28 cellular contexts compared by ENCODE assay signal in genomic region chr12:45148619-45149018, GRCh38.
"Had no signal": no experiment of that assay in that cellular context is flagged by ENCODE, and none has a peak within 500 bp of the region (broad histone marks: within the 10 kb centered on the region; RNA-seq: fewer than 3 reads in every experiment).

No MANE protein-coding gene starts in this region.

- H3K36me3 ChIP-seq: colonic mucosa, esophagus muscularis mucosa, esophagus squamous epithelium, gastrocnemius medialis, gastroesophageal sphincter, heart left ventricle, heart right ventricle had no signal

- DNase-seq: colonic mucosa; cortex of kidney; dermis blood vessel endothelial cell; dorsolateral prefrontal cortex; effector CD4-positive, alpha-beta T cell; effector CD8-positive, alpha-beta T cell; effector memory CD4-positive, alpha-beta T cell; effector memory CD8-positive, alpha-beta T cell; endodermal cell; erythroblast; esophagus squamous epithelium; foreskin fibroblast; foreskin keratinocyte; foreskin melanocyte; gastrocnemius medialis; glutamatergic neuron; head of caudate nucleus; heart left ventricle; heart right ventricle had no signal

- H3K27me3 ChIP-seq: colonic mucosa, dorsolateral prefrontal cortex, esophagus muscularis mucosa, gastrocnemius medialis, gastroesophageal sphincter, heart left ventricle, heart right ventricle had no signal

- H3K27ac ChIP-seq: colonic mucosa, coronary artery, dorsolateral prefrontal cortex, epithelial cell of prostate, esophagus muscularis mucosa, esophagus squamous epithelium, foreskin keratinocyte, gastrocnemius medialis, gastroesophageal sphincter, heart left ventricle, heart right ventricle had no signal

- H3K9me3 ChIP-seq: colonic mucosa, esophagus squamous epithelium, gastrocnemius medialis had no signal

- H3K4me1 ChIP-seq: colonic mucosa, esophagus muscularis mucosa, esophagus squamous epithelium, foreskin keratinocyte, gastroesophageal sphincter, heart left ventricle, heart right ventricle had no signal

- ATAC-seq: effector memory CD8-positive, alpha-beta T cell; esophagus mucosa; foreskin keratinocyte; gastroesophageal sphincter; heart right ventricle had no signal

- FAIRE-seq: colon, endometrium, endothelial cell of umbilical vein, frontal cortex had no signal

- H3K4me3 ChIP-seq: colonic mucosa, coronary artery, dorsolateral prefrontal cortex, esophagus muscularis mucosa, esophagus squamous epithelium, gastrocnemius medialis, gastroesophageal sphincter, heart left ventricle, heart right ventricle had no signal
